Comparison of ENCODE assay signal across 13 cellular contexts in the genomic region with DNA sequence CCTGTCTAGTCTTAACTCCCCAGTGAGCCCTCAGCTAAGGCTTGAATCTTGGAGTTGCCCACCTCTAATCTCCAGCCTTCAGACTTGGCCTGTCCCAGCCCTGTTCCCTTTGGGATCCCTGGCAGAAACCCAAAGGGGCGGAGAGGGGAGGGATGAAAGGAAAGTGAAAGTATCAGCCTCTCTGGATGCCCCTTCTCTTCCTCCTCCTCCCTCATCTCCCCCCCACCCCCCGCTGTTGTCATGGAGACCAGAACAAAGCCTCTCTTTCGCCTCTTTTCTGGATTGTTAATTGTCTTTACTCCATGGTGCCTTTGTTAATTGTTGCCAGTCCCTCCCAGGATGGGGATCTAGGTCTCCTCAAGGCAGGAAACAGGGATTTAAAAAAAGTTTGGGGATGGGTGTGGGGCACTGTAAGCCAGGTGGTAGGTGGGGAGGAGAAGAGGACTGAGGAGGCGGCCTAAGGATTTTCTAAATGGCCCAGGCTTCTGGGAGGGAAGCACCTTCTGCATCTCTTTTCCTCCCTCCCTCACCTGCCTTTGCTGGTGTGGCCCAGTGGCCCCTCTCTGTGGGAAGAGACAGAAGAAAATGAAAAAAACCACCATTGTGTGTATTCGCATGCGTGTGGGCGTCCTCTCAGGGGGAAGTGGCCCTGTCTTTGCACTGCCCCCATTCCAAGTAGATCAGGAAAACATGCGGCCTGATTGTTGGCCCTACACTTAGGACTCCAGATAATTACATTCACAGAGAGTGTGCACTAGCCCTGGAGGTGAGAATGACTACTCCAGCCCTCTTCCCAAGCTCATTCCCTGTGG. TPM values are rescaled to one million over a fixed set of nuclear protein-coding genes. Genes with fewer than 3 reads are reported as not detected.
DNase-seq lines count a peak whose midpoint lies in the region; ATAC-seq and TF ChIP-seq lines count a peak whose summit lies in the region.
"Had no signal": no experiment of that assay in that cellular context is flagged by ENCODE, and none has a peak within 500 bp of the region (broad histone marks: within the 10 kb centered on the region; RNA-seq: fewer than 3 reads in every experiment).

No MANE protein-coding gene starts in this region.

- peak overlapping the region; percentile 59 for H3K4me3 Mint-ChIP-seq in endothelial cell (ENCODE audit: unreplicated experiment)
- H3K4me3 Mint-ChIP-seq: activated B cell treated with CpG ODN at 0.5 μM for 24 hours; dendritic cell treated with granulocyte-macrophage colony-stimulating factor and Interleukin-4, amounts not matched to agents 40 ng/mL and 50 ng/mL, for 4 days had no signal

- no peaks in the 10 kb centered on the region for H3K9me3 Mint-ChIP-seq in endothelial cell (ENCODE audit: unreplicated experiment)
- H3K9me3 Mint-ChIP-seq: dendritic cell treated with granulocyte-macrophage colony-stimulating factor and Interleukin-4, amounts not matched to agents 40 ng/mL and 50 ng/mL, for 4 days had no signal

- no peaks in the 10 kb centered on the region for H4K20me1 ChIP-seq in BLaER1 treated with 17β-estradiol and CSF1 and Interleukin-3, amounts not matched to agents 10 nM and 100 nM

- peaks cover 0 to 6% (median 0%) of the 10 kb centered on the region in 11 experiments; a peak in 2 of 22 replicates for H3K27me3 ChIP-seq in BLaER1 treated with 17β-estradiol and CSF1 and Interleukin-3, amounts not matched to agents 10 nM and 100 nM
- H3K27me3 ChIP-seq: suprapubic skin had no signal

- H3K27ac Mint-ChIP-seq in endothelial cell (ENCODE audit: unreplicated experiment) = peak overlapping the region; percentile 88
- H3K27ac Mint-ChIP-seq: activated B cell treated with CpG ODN at 0.5 μM for 24 hours; dendritic cell treated with granulocyte-macrophage colony-stimulating factor and Interleukin-4, amounts not matched to agents 40 ng/mL and 50 ng/mL, for 4 days had no signal

- peaks cover 0 to 13% (median 5%) of the 10 kb centered on the region in 11 experiments; a peak in 5 of 22 replicates for H3K9me3 ChIP-seq in BLaER1 treated with 17β-estradiol and CSF1 and Interleukin-3, amounts not matched to agents 10 nM and 100 nM (replicated peaks in 1 of 11)
- H3K9me3 ChIP-seq: suprapubic skin had no signal

- peak overlapping the region in 2 of 11 experiments; percentile 31 to 40; a peak in 4 of 22 replicates for H3K27ac ChIP-seq in BLaER1 treated with 17β-estradiol and CSF1 and Interleukin-3, amounts not matched to agents 10 nM and 100 nM
- H3K27ac ChIP-seq: parathyroid adenoma, suprapubic skin had no signal

- H3K9ac ChIP-seq in BLaER1 treated with 17β-estradiol and CSF1 and Interleukin-3, amounts not matched to agents 10 nM and 100 nM = 0 out of 22 replicates have a peak overlapping the region, but pooled peaks of 1 of the 11 experiments have one; percentile 16
- H3K9ac ChIP-seq: parathyroid adenoma had no signal

- peaks cover 24% of the 10 kb centered on the region for H3K4me1 Mint-ChIP-seq in endothelial cell (ENCODE audit: unreplicated experiment)
- H3K4me1 Mint-ChIP-seq: activated B cell treated with CpG ODN at 0.5 μM for 24 hours had no signal

- in situ Hi-C loops in G401 (cut with HindIII; ENCODE audit: low sequenced_read_pairs) = no loop called here

- H3K4me1 ChIP-seq in BLaER1 treated with 17β-estradiol and CSF1 and Interleukin-3, amounts not matched to agents 10 nM and 100 nM = peaks cover 11 to 19% (median 16%) of the 10 kb centered on the region in 10 experiments
- H3K4me1 ChIP-seq: parathyroid adenoma had no signal

- TF ChIP-seq POLR2A in GM18505 (IDR thresholded peaks at IDR 0.05; ENCODE audit: borderline replicate concordance, extremely low read depth, insufficient read depth, insufficient read length) = no peak

- H3K36me3 Mint-ChIP-seq in endothelial cell (ENCODE audit: low read depth, unreplicated experiment) = peaks cover 5% of the 10 kb centered on the region

- no peak for TF ChIP-seq CTCF in endothelial cell (IDR thresholded peaks at IDR 0.05; ENCODE audit: unreplicated experiment)

- ATAC-seq in GM18505 (IDR thresholded peaks at IDR 0.05; ENCODE audit: unreplicated experiment) = no peak

- DNase-seq in NCI-H1105 treated with DMSO at 0.1 percent for 48 hours (lab: John Stamatoyannopoulos, UW) = peak; percentile 30
- DNase-seq in endothelial cell (ENCODE audit: low spot score) = no peak
- peak; percentile 87 for DNase-seq in midbrain (lab: John Stamatoyannopoulos, UW)
- DNase-seq in stimulated activated naive CD4-positive, alpha-beta T cell (lab: John Stamatoyannopoulos, UW) = no peak
- DNase-seq in G401 (ENCODE audit: low spot score) = no peak
- DNase-seq in GOT3 (lab: John Stamatoyannopoulos, UW) = no peak
- DNase-seq: activated B cell treated with CpG ODN at 0.5 μM for 24 hours, DMS153 had no signal

- peak overlapping the region; percentile 61 to 77 (median 67) for H3K4me2 ChIP-seq in BLaER1 treated with 17β-estradiol and CSF1 and Interleukin-3, amounts not matched to agents 10 nM and 100 nM

- H3K4me3 ChIP-seq in BLaER1 treated with 17β-estradiol and CSF1 and Interleukin-3, amounts not matched to agents 10 nM and 100 nM = no peak overlapping the region
- H3K4me3 ChIP-seq: suprapubic skin had no signal

- H3K27me3 Mint-ChIP-seq in endothelial cell (ENCODE audit: unreplicated experiment) = peaks cover 3% of the 10 kb centered on the region

- H3K36me3 ChIP-seq in BLaER1 treated with 17β-estradiol and CSF1 and Interleukin-3, amounts not matched to agents 10 nM and 100 nM = no peaks in the 10 kb centered on the region
- H3K36me3 ChIP-seq: suprapubic skin had no signal

RNA-seq across cellular contexts. Expression of a gene that starts 7.5 kb away (rescaled TPM):
- 107 TPM for total RNA-seq in endothelial cell (ENCODE audit: unreplicated experiment)
- total RNA-seq in G401 (2014; rRNA removed; shearing (Covaris generic)) = 0.06 TPM in 1 of 2 replicates, not detected in the other
- total RNA-seq: activated B cell treated with CpG ODN at 0.5 μM for 24 hours had no signal

Comparison
In these comparisons a context has a peak if more than half of its experiments do, and no peak if none do; other contexts are left out.
1. DNase-seq: peak in NCI-H1105 treated with DMSO at 0.1 percent for 48 hours (single experiment) and midbrain (single experiment); none in endothelial cell (single experiment), stimulated activated naive CD4-positive, alpha-beta T cell (0 of 6), G401 (single experiment) and GOT3 (single experiment).
2. RNA of a gene that starts 7.5 kb away (total RNA-seq): 107 TPM in endothelial cell (single experiment); 0.06 TPM in G401; every median in the first group is over 100 times any median in the second.